8 cellular contexts compared by ENCODE assay signal in genomic region chr6:47479156-47479541, GRCh38. TPM values are rescaled to one million over a fixed set of nuclear protein-coding genes. Genes with fewer than 3 reads are reported as not detected.
A peak's percentile ranks its signal among the peaks of the same experiment; 100 is the strongest.
DNase-seq lines count a peak whose midpoint lies in the region; ATAC-seq, FAIRE-seq and TF ChIP-seq lines count a peak whose summit lies in the region.

No MANE protein-coding gene starts in this region.

- H3K4me3 ChIP-seq in keratinocyte (ENCODE audit: control insufficient read depth in 2 of 3, extremely low read depth in 1 of 3, insufficient read depth in 2 of 3, low read depth in 1 of 3, low read length in 3 of 3) (peak overlapping the region; percentile 95 to 100 (median 99)), tibial artery (peak overlapping the region; percentile 81 to 91)

- H3K4me2 ChIP-seq in keratinocyte (ENCODE audit: control insufficient read depth, extremely low read depth, insufficient read depth, low read depth, low read length), result peak overlapping the region; percentile 90

- TF ChIP-seq CTCF in keratinocyte (optimal IDR thresholded peaks at IDR 0.05 in 1 of 3, IDR thresholded peaks at IDR 0.05 in 1 of 3, conservative IDR thresholded peaks at IDR 0.05 in 1 of 3; ENCODE audit: extremely low read depth in 1 of 3, insufficient read depth in 2 of 3, low read length in 3 of 3) (no peak), tibial artery (IDR thresholded peaks at IDR 0.05) (no peak)

- H3K9me1 ChIP-seq in keratinocyte (ENCODE audit: control insufficient read depth, extremely low read depth, insufficient read depth, low read length), result peaks cover 5% of the 10 kb centered on the region

- H3K27me3 Mint-ChIP-seq in activated T-cell treated with anti-CD3 and anti-CD28 coated beads, Interleukin-2, amount 50 U/mL, for 72 hours (ENCODE audit: low read depth), result no peaks in the 10 kb centered on the region
- no peaks in the 10 kb centered on the region for H3K27me3 Mint-ChIP-seq in activated naive CD8-positive, alpha-beta T cell

- H3K9ac ChIP-seq in keratinocyte (ENCODE audit: control insufficient read depth, extremely low read depth, insufficient read depth, low read length), result peak overlapping the region; percentile 83

- peak overlapping the region; percentile 99 for H3K27ac Mint-ChIP-seq in activated T-cell treated with anti-CD3 and anti-CD28 coated beads, Interleukin-2, amount 50 U/mL, for 72 hours
- peak overlapping the region; percentile 97 for H3K27ac Mint-ChIP-seq in activated naive CD8-positive, alpha-beta T cell

- FAIRE-seq in keratinocyte (lab: Jason Lieb, UNC), result peak; percentile 26
- FAIRE-seq in urothelium cell line (lab: Jason Lieb, UNC), result no peak

- H3K36me3 Mint-ChIP-seq in activated T-cell treated with anti-CD3 and anti-CD28 coated beads, Interleukin-2, amount 50 U/mL, for 72 hours (ENCODE audit: insufficient read depth in 2 of 2), result peaks cover 3 to 7% of the 10 kb centered on the region in 2 donors
- no peaks in the 10 kb centered on the region for H3K36me3 Mint-ChIP-seq in activated naive CD8-positive, alpha-beta T cell

- no peak for ATAC-seq in activated T-cell treated with anti-CD3 and anti-CD28 coated beads, Interleukin-2, amount 50 U/mL, for 72 hours (replicated peaks in 1 of 2)

- H3K9me3 ChIP-seq in keratinocyte (ENCODE audit: control insufficient read depth, low read depth, low read length) (no peaks in the 10 kb centered on the region), tibial artery (no peaks in the 10 kb centered on the region)

- dilution Hi-C loops in keratinocyte (cut with MboI; ENCODE audit: extremely low pct_ligation_motif_present, low sequenced_read_pairs), result no loop called here

- H3K27ac ChIP-seq in keratinocyte (ENCODE audit: control insufficient read depth, insufficient read depth, low read length), result peak overlapping the region; percentile 94
- peak overlapping the region; percentile 94 to 97 for H3K27ac ChIP-seq in tibial artery

- H3K4me1 ChIP-seq in keratinocyte (ENCODE audit: control insufficient read depth, extremely low read depth, insufficient read depth, low read length) (peaks cover 45% of the 10 kb centered on the region), tibial artery (peaks cover 0 to 31% (median 11%) of the 10 kb centered on the region in 4 donors)

- intact Hi-C loops in tibial artery (cut with DNase I; ENCODE audit: low total_unique reads), result no loop called here

- no peak overlapping the region for H2AFZ ChIP-seq in keratinocyte (ENCODE audit: control insufficient read depth, low read length)

- H3K79me2 ChIP-seq in keratinocyte (ENCODE audit: control insufficient read depth, insufficient read depth, low read length), result peaks cover 60% of the 10 kb centered on the region

- H3K36me3 ChIP-seq in keratinocyte (ENCODE audit: control insufficient read depth in 2 of 2, extremely low read depth in 1 of 2, insufficient read depth in 2 of 2, low read length in 2 of 2) (no peaks in the 10 kb centered on the region), tibial artery (no peaks in the 10 kb centered on the region)

- DNase-seq in activated T-cell treated with anti-CD3 and anti-CD28 coated beads, Interleukin-2, amount 50 U/mL, for 72 hours, result no peak
- DNase-seq in activated T-cell treated with anti-CD3 and anti-CD28 coated beads for 4 hours (no peak), keratinocyte (ENCODE audit: low read depth, low spot score) (no peak), tibial artery (no peak), cortex of kidney (lab: John Stamatoyannopoulos, UW) (no peak), hypothalamus (lab: John Stamatoyannopoulos, UW) (no peak), urothelium cell line (ENCODE audit: low spot score) (no peak)

- H3K4me3 Mint-ChIP-seq in activated T-cell treated with anti-CD3 and anti-CD28 coated beads, Interleukin-2, amount 50 U/mL, for 72 hours, result peak overlapping the region; percentile 100
- H3K4me3 Mint-ChIP-seq in activated naive CD8-positive, alpha-beta T cell, result peak overlapping the region; percentile 97

- H3K27me3 ChIP-seq in keratinocyte (ENCODE audit: control insufficient read depth, extremely low read depth, insufficient read depth, low read length) (no peaks in the 10 kb centered on the region), tibial artery (no peaks in the 10 kb centered on the region)

- H4K20me1 ChIP-seq in keratinocyte (ENCODE audit: control insufficient read depth, extremely low read depth, insufficient read depth, low read length), result peaks cover 10% of the 10 kb centered on the region

- peaks cover 62% of the 10 kb centered on the region for H3K4me1 Mint-ChIP-seq in activated T-cell treated with anti-CD3 and anti-CD28 coated beads, Interleukin-2, amount 50 U/mL, for 72 hours (ENCODE audit: low read depth)
- peaks cover 52% of the 10 kb centered on the region for H3K4me1 Mint-ChIP-seq in activated naive CD8-positive, alpha-beta T cell (ENCODE audit: low read depth)

- H3K9me3 Mint-ChIP-seq in activated T-cell treated with anti-CD3 and anti-CD28 coated beads, Interleukin-2, amount 50 U/mL, for 72 hours, result no peaks in the 10 kb centered on the region
- no peaks in the 10 kb centered on the region for H3K9me3 Mint-ChIP-seq in activated naive CD8-positive, alpha-beta T cell (ENCODE audit: low read depth)

RNA-seq across cellular contexts. Expression of gene CD2AP, which starts 1.6 kb away (rescaled TPM):
- total RNA-seq in activated T-cell treated with anti-CD3 and anti-CD28 coated beads, Interleukin-2, amount 50 U/mL, for 72 hours, result 10 to 100 TPM; 29.3 to 29.5 TPM
- 13.7 to 23.9 TPM (median 15.9 TPM) in 3 replicates for polyA plus RNA-seq in keratinocyte
- 82.9 TPM for polyA plus RNA-seq in keratinocyte (2011; ENCODE audit: low read depth)
- 14.4 and 25.9 TPM in 2 replicates for polyA plus RNA-seq in keratinocyte (2011; cell fraction: cytosol; rRNA removed)
- 15.8 and 22.2 TPM in 2 replicates for polyA plus RNA-seq in keratinocyte (2011; cell fraction: nucleus; rRNA removed)
- polyA plus RNA-seq in keratinocyte (2012; ENCODE audit: low replicate concordance), result 15.2 and 21.2 TPM in 2 replicates
- polyA minus RNA-seq in keratinocyte, result 2.0 to 13.8 TPM (median 6.8 TPM) in 3 replicates
- 15.9 TPM for polyA minus RNA-seq in keratinocyte (2011; cell fraction: cytosol; rRNA and poly(A)+ RNA removed)
- polyA minus RNA-seq in keratinocyte (2011; cell fraction: nucleus; rRNA and poly(A)+ RNA removed), result 20.0 and 33.7 TPM in 2 replicates
